ENCODE assay signal across 28 cellular contexts in the genomic region with DNA sequence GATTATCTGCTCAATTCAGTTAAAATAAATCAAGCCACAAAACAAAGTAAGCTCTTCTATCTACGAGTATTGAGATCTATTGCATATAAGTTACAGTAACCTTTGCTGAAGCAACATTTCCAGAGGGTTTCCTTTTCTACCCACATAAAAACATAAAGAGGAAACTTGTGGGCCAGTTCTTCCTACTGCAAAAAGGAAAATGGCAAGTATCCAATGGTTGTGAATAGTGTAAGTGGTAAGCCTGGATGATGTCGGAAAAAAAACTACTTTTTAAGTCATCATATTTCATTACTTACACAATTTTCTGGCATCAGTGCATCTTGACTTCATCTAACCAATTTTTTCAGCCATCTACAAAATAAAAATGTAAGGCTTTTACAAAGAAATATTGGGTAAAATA.
"Had no signal": no experiment of that assay in that cellular context is flagged by ENCODE, and none has a peak within 500 bp of the region (broad histone marks: within the 10 kb centered on the region; RNA-seq: fewer than 3 reads in every experiment).

No MANE protein-coding gene starts in this region.

- H3K4me1 Mint-ChIP-seq: activated CD4-positive, alpha-beta memory T cell treated with anti-CD3 and anti-CD28 coated beads, Interleukin-2, amount 10 ng/mL, durations not matched to agents 7 days and 5 days; activated CD4-positive, alpha-beta T cell treated with anti-CD3 and anti-CD28 coated beads, Interleukin-2, amount 10 ng/mL, durations not matched to agents 24 days and 14 days; activated naive CD4-positive, alpha-beta T cell treated with anti-CD3 and anti-CD28 coated beads, Interleukin-2, amount 10 ng/mL, durations not matched to agents 7 days and 5 days; activated naive CD8-positive, alpha-beta T cell treated with anti-CD3 and anti-CD28 coated beads, Interleukin-2, amount 10 ng/mL, durations not matched to agents 7 days and 5 days; naive B cell; stimulated activated memory B cell treated with anti-CD40 and anti-IgM and Interleukin-4, amounts not matched to agents 10 μg/mL and 1 μg/mL and 100 μg/mL, for 72 hours; stimulated activated naive CD8-positive, alpha-beta T cell treated with anti-CD3 and anti-CD28 coated beads, Interleukin-15, amount 100 ng/mL, for 72 hours had no signal

- H3K9me3 Mint-ChIP-seq: type B pancreatic cell had no signal

- ATAC-seq: heart right ventricle; sciatic nerve; stimulated activated memory B cell treated with anti-CD40 and anti-IgM and Interleukin-4, amounts not matched to agents 10 μg/mL and 1 μg/mL and 100 μg/mL, for 72 hours; stimulated activated naive CD8-positive, alpha-beta T cell treated with anti-CD3 and anti-CD28 coated beads, Interleukin-15, amount 100 ng/mL, for 72 hours had no signal

- H3K27me3 Mint-ChIP-seq: activated CD4-positive, alpha-beta memory T cell treated with anti-CD3 and anti-CD28 coated beads, Interleukin-2, amount 10 ng/mL, durations not matched to agents 7 days and 5 days; activated CD4-positive, alpha-beta T cell treated with anti-CD3 and anti-CD28 coated beads, Interleukin-2, amount 10 ng/mL, durations not matched to agents 24 days and 14 days; activated naive CD4-positive, alpha-beta T cell treated with anti-CD3 and anti-CD28 coated beads, Interleukin-2, amount 10 ng/mL, durations not matched to agents 7 days and 5 days; activated naive CD8-positive, alpha-beta T cell treated with anti-CD3 and anti-CD28 coated beads, Interleukin-2, amount 10 ng/mL, durations not matched to agents 7 days and 5 days; activated T-cell treated with anti-CD3 and anti-CD28 coated beads, Interleukin-2, amount 50 U/mL, for 24 hours; naive B cell; progenitor cell of endocrine pancreas; stimulated activated memory B cell treated with anti-CD40 and anti-IgM and Interleukin-4, amounts not matched to agents 10 μg/mL and 1 μg/mL and 100 μg/mL, for 72 hours; stimulated activated naive CD8-positive, alpha-beta T cell treated with anti-CD3 and anti-CD28 coated beads, Interleukin-15, amount 100 ng/mL, for 72 hours had no signal

- DNase-seq: activated CD4-positive, alpha-beta memory T cell treated with anti-CD3 and anti-CD28 coated beads, Interleukin-2, amount 10 ng/mL, durations not matched to agents 7 days and 5 days; activated CD4-positive, alpha-beta T cell treated with anti-CD3 and anti-CD28 coated beads, Interleukin-2, amount 10 ng/mL, durations not matched to agents 24 days and 14 days; activated CD4-positive, CD25-positive, alpha-beta regulatory T cell treated with anti-CD3 and anti-CD28 coated beads, Interleukin-2, amount 50 U/mL, for 72 hours; activated CD8-positive, alpha-beta memory T cell treated with anti-CD3 and anti-CD28 coated beads, Interleukin-2, amount 50 U/mL, for 48 hours; activated gamma-delta T cell; activated naive CD4-positive, alpha-beta T cell treated with anti-CD3 and anti-CD28 coated beads, Interleukin-2, amount 10 ng/mL, durations not matched to agents 7 days and 5 days; activated naive CD8-positive, alpha-beta T cell treated with anti-CD3 and anti-CD28 coated beads, Interleukin-2, amount 10 ng/mL, durations not matched to agents 7 days and 5 days; activated T-cell treated with anti-CD3 and anti-CD28 coated beads, Interleukin-2, amount 50 U/mL, for 24 hours; amniotic stem cell; central memory CD4-positive, alpha-beta T cell; effector CD8-positive, alpha-beta T cell; foreskin melanocyte; heart right ventricle; left ventricle myocardium inferior; naive B cell; ovary; retina; stimulated activated CD4-positive, alpha-beta T cell treated with anti-CD3 and anti-CD28 coated beads, Interleukin-4, amount 100 ng/mL, for 24 hours; stimulated activated naive CD8-positive, alpha-beta T cell treated with anti-CD3 and anti-CD28 coated beads, Interleukin-15, amount 100 ng/mL, for 72 hours; substantia nigra; T-helper 9 cell; uterus had no signal

- H3K36me3 Mint-ChIP-seq: activated naive CD4-positive, alpha-beta T cell treated with anti-CD3 and anti-CD28 coated beads, Interleukin-2, amount 10 ng/mL, durations not matched to agents 7 days and 5 days; activated naive CD8-positive, alpha-beta T cell treated with anti-CD3 and anti-CD28 coated beads, Interleukin-2, amount 10 ng/mL, durations not matched to agents 7 days and 5 days; naive B cell; stimulated activated memory B cell treated with anti-CD40 and anti-IgM and Interleukin-4, amounts not matched to agents 10 μg/mL and 1 μg/mL and 100 μg/mL, for 72 hours; type B pancreatic cell had no signal

- H3K4me3 Mint-ChIP-seq: activated CD4-positive, alpha-beta memory T cell treated with anti-CD3 and anti-CD28 coated beads, Interleukin-2, amount 10 ng/mL, durations not matched to agents 7 days and 5 days; activated CD4-positive, alpha-beta T cell treated with anti-CD3 and anti-CD28 coated beads, Interleukin-2, amount 10 ng/mL, durations not matched to agents 24 days and 14 days; activated naive CD4-positive, alpha-beta T cell treated with anti-CD3 and anti-CD28 coated beads, Interleukin-2, amount 10 ng/mL, durations not matched to agents 7 days and 5 days; activated naive CD8-positive, alpha-beta T cell treated with anti-CD3 and anti-CD28 coated beads, Interleukin-2, amount 10 ng/mL, durations not matched to agents 7 days and 5 days; activated T-cell treated with anti-CD3 and anti-CD28 coated beads, Interleukin-2, amount 50 U/mL, for 24 hours; naive B cell; stimulated activated memory B cell treated with anti-CD40 and anti-IgM and Interleukin-4, amounts not matched to agents 10 μg/mL and 1 μg/mL and 100 μg/mL, for 72 hours; stimulated activated naive CD8-positive, alpha-beta T cell treated with anti-CD3 and anti-CD28 coated beads, Interleukin-15, amount 100 ng/mL, for 72 hours; T-helper 1 cell treated with Interleukin-12 subunit alpha and Interleukin-12 subunit beta and Interleukin-4 antibody, amounts not matched to agents 30 μg/mL and 1 μg/mL, for 36 hours; type B pancreatic cell had no signal

- H3K27ac Mint-ChIP-seq: activated CD4-positive, alpha-beta memory T cell treated with anti-CD3 and anti-CD28 coated beads, Interleukin-2, amount 10 ng/mL, durations not matched to agents 7 days and 5 days; activated CD4-positive, alpha-beta T cell treated with anti-CD3 and anti-CD28 coated beads, Interleukin-2, amount 10 ng/mL, durations not matched to agents 24 days and 14 days; activated naive CD4-positive, alpha-beta T cell treated with anti-CD3 and anti-CD28 coated beads, Interleukin-2, amount 10 ng/mL, durations not matched to agents 7 days and 5 days; activated naive CD8-positive, alpha-beta T cell treated with anti-CD3 and anti-CD28 coated beads, Interleukin-2, amount 10 ng/mL, durations not matched to agents 7 days and 5 days; activated T-cell treated with anti-CD3 and anti-CD28 coated beads, Interleukin-2, amount 50 U/mL, for 24 hours; naive B cell; progenitor cell of endocrine pancreas; stimulated activated memory B cell treated with anti-CD40 and anti-IgM and Interleukin-4, amounts not matched to agents 10 μg/mL and 1 μg/mL and 100 μg/mL, for 72 hours; stimulated activated naive CD8-positive, alpha-beta T cell treated with anti-CD3 and anti-CD28 coated beads, Interleukin-15, amount 100 ng/mL, for 72 hours; T-helper 1 cell treated with Interleukin-12 subunit alpha and Interleukin-12 subunit beta and Interleukin-4 antibody, amounts not matched to agents 30 μg/mL and 1 μg/mL, for 36 hours; type B pancreatic cell had no signal

- H3K27ac ChIP-seq: heart right ventricle, left ventricle myocardium inferior, ovary, skin epidermis, uterus had no signal
